In the genomic region with DNA sequence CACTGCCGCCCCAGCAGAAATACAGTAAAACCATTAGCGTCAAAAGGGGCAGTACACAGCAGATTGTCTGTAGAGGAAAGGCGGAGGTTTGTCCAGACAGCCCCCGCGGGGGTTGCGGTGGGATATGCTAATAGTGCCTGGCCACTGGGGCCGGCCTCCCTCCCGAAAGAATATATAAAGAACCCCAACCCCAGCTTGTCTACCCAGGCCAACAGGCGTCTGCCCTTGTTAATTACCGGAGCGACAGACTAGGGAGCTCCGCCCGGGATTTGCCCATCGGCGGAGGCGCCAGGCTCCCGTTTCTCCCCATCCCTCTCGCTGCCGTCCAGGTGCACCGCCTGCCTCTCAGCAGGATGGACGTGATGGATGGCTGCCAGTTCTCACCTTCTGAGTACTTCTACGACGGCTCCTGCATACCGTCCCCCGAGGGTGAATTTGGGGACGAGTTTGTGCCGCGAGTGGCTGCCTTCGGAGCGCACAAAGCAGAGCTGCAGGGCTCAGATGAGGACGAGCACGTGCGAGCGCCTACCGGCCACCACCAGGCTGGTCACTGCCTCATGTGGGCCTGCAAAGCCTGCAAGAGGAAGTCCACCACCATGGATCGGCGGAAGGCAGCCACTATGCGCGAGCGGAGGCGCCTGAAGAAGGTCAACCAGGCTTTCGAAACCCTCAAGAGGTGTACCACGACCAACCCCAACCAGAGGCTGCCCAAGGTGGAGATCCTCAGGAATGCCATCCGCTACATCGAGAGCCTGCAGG, we compare ENCODE assay signal across 29 cellular contexts. TPM values are rescaled to one million over a fixed set of nuclear protein-coding genes. Genes with fewer than 3 reads are reported as not detected.
A peak's percentile ranks its signal among the peaks of the same experiment; 100 is the strongest.
DNase-seq lines count a peak whose midpoint lies in the region; ATAC-seq and TF ChIP-seq lines count a peak whose summit lies in the region.
"Had no signal": no experiment of that assay in that cellular context is flagged by ENCODE, and none has a peak within 500 bp of the region (broad histone marks: within the 10 kb centered on the region; RNA-seq: fewer than 3 reads in every experiment).

A gene (plus strand): TSS at position 202 of the 759 bp plus-strand sequence. CDS start 152 bp downstream, at position 354.

- POLR2A ChIA-PET in PC-9 (lab: Charles Lee; ENCODE audit: unreplicated experiment), result no interaction called here

- H3K9me3 ChIP-seq in PC-9 (ENCODE audit: insufficient read depth, low read depth) (no peaks in the 10 kb centered on the region), iPS-15b (ENCODE audit: control insufficient read depth, insufficient read depth, low read length) (no peaks in the 10 kb centered on the region), aorta (ENCODE audit: control insufficient read depth, low read length) (peaks cover 2% of the 10 kb centered on the region)
- H3K9me3 ChIP-seq: tibial artery had no signal

- H3K9ac ChIP-seq in iPS-15b (ENCODE audit: low read depth, low read length), result no peak within 1 kb of the TSS
- H3K9ac ChIP-seq: BLaER1 had no signal

- no peaks in the 10 kb centered on the region for H3F3A ChIP-seq in PC-9 (ENCODE audit: insufficient read depth, low read depth)

- H3K27ac ChIP-seq in PC-9 (no peak within 1 kb of the TSS), aorta (ENCODE audit: low read depth in 1 of 2, low read length in 2 of 2) (no peak within 1 kb of the TSS)
- H3K27ac ChIP-seq: BLaER1, coronary artery, HL-60, SK-N-MC, tibial artery had no signal

- no peaks in the 10 kb centered on the region for H3K79me2 ChIP-seq in PC-9 (ENCODE audit: low read depth)

- no peaks in the 10 kb centered on the region for H4K20me1 ChIP-seq in PC-9 (ENCODE audit: insufficient read depth)
- H4K20me1 ChIP-seq: BLaER1 had no signal

- no TSS peak for BruUV-seq in PC-9 (replicated peaks; lab: Mats Ljungman, UMichigan)

- no peak for TF ChIP-seq CTCF in PC-9 (conservative IDR thresholded peaks at IDR 0.05)

- no peaks in the 10 kb centered on the region for H3K36me3 ChIP-seq in PC-9 (ENCODE audit: low read depth)
- H3K36me3 ChIP-seq in iPS-15b (ENCODE audit: control insufficient read depth, insufficient read depth, low read length), result no peaks in the 10 kb centered on the region
- no peaks in the 10 kb centered on the region for H3K36me3 ChIP-seq in aorta (ENCODE audit: control insufficient read depth in 1 of 2, insufficient read depth in 2 of 2, low read length in 1 of 2)
- H3K36me3 ChIP-seq: BLaER1, tibial artery had no signal

- ATAC-seq in aorta (ENCODE audit: low FRiP score), result peak; percentile 42
- ATAC-seq: activated CD8-positive, alpha-beta memory T cell treated with anti-CD3 and anti-CD28 coated beads, Interleukin-2, amount 10 ng/mL, durations not matched to agents 7 days and 5 days; HCT116 had no signal

- no peaks in the 10 kb centered on the region for H3K27me3 ChIP-seq in PC-9 (ENCODE audit: insufficient read depth, low read depth)
- peaks cover 65% of the 10 kb centered on the region for H3K27me3 ChIP-seq in iPS-15b (ENCODE audit: control insufficient read depth, insufficient read depth, low read length)
- no peaks in the 10 kb centered on the region for H3K27me3 ChIP-seq in aorta (ENCODE audit: control insufficient read depth in 1 of 2, insufficient read depth in 2 of 2, low read length in 1 of 2)
- H3K27me3 ChIP-seq: BLaER1 had no signal

- H3K4me1 ChIP-seq in PC-9 (replicated peaks; ENCODE audit: insufficient read depth), result no peaks in the 10 kb centered on the region
- H3K4me1 ChIP-seq in iPS-15b (ENCODE audit: control insufficient read depth, insufficient read depth, low read length), result peaks cover 25% of the 10 kb centered on the region
- no peaks in the 10 kb centered on the region for H3K4me1 ChIP-seq in aorta (ENCODE audit: control insufficient read depth in 1 of 2, insufficient read depth in 2 of 2, low read length in 2 of 2)
- H3K4me1 ChIP-seq: BLaER1, tibial artery had no signal

- DNase-seq in PC-9, result no peak
- peak; percentile 75 for DNase-seq in posterior vena cava (ENCODE audit: low spot score)
- DNase-seq in aorta, result no peak
- DNase-seq in KBM-7, result no peak
- no peak for DNase-seq in NCI-H446 (lab: John Stamatoyannopoulos, UW)
- no peak for DNase-seq in SHP77 treated with DMSO at 0.1 percent for 48 hours (lab: John Stamatoyannopoulos, UW)
- DNase-seq: activated CD4-positive, alpha-beta T cell treated with anti-CD3 and anti-CD28 coated beads, Interleukin-2, amount 50 U/mL, for 4 hours; activated CD8-positive, alpha-beta memory T cell treated with anti-CD3 and anti-CD28 coated beads, Interleukin-2, amount 10 ng/mL, durations not matched to agents 7 days and 5 days; activated T-cell treated with anti-CD3 and anti-CD28 coated beads, Interleukin-2, amount 50 U/mL, for 48 hours; effector memory CD4-positive, alpha-beta T cell; erythroblast; Karpas-422; NCI-H1436 treated with DMSO at 0.1 percent for 48 hours; nucleus accumbens; RPMI8226; stimulated activated CD4-positive, alpha-beta T cell treated with anti-CD3 and anti-CD28 coated beads, Interleukin-1b, Interleukin-23, amount 100 ng/mL, for 48 hours; tibial artery had no signal

- H3K9me2 ChIP-seq in PC-9 (ENCODE audit: insufficient read depth), result no peaks in the 10 kb centered on the region

- no peak within 1 kb of the TSS for H3K4me3 ChIP-seq in PC-9
- H3K4me3 ChIP-seq in iPS-15b (ENCODE audit: low read depth, low read length), result peak within 1 kb of the TSS; percentile 31
- H3K4me3 ChIP-seq in aorta (ENCODE audit: low read length in 2 of 2), result no peak within 1 kb of the TSS
- H3K4me3 ChIP-seq: BLaER1, coronary artery, SK-N-MC, tibial artery had no signal

- 35 to 45% methylated on average over 45 of the region's 45 CpGs for WGBS in aorta, 2 donors

- 0 out of 2 replicates have a peak within 1 kb of the TSS, but pooled peaks have one; percentile 59 for H2AFZ ChIP-seq in PC-9

- intact Hi-C loops in PC-9 (cut with micrococcal nuclease; ENCODE audit: unreplicated experiment), result no loop called here
- intact Hi-C loops in posterior vena cava (cut with DNase I), result no loop called here
- intact Hi-C loops in aorta (cut with DNase I), result no loop called here

- CTCF ChIA-PET in PC-9 (lab: Charles Lee), result no interaction called here

- H3K4me2 ChIP-seq in PC-9, result no peak within 1 kb of the TSS
- H3K4me2 ChIP-seq: BLaER1 had no signal

- in situ Hi-C loops in KBM-7 (cut with MboI; ENCODE audit: low pct_unique_long_range_greater_than_20kb, low sequenced_read_pairs), result no loop called here

RNA-seq across cellular contexts. Expression of the gene that starts here (rescaled TPM):
- total RNA-seq in PC-9 (2021) (not detected in 2 replicates), posterior vena cava (not detected), aorta (not detected)
- polyA plus RNA-seq in aorta, result not detected
- total RNA-seq: activated CD8-positive, alpha-beta memory T cell treated with anti-CD3 and anti-CD28 coated beads, Interleukin-2, amount 10 ng/mL, durations not matched to agents 7 days and 5 days; cardiac septum; liver; mesenteric fat pad; NCI-H460; T-helper 1 cell treated with Interleukin-12 subunit alpha and Interleukin-12 subunit beta and Interleukin-4 antibody, amounts not matched to agents 30 ng/mL and 1 ng/mL, for 36 hours had no signal
- polyA plus RNA-seq: keratinocyte, liver had no signal

Comparison
In these comparisons a context has a peak if more than half of its experiments do, and no peak if none do; other contexts are left out.
1. Peak in DNase-seq in posterior vena cava; RNA of the gene not detected or under 1 TPM.
2. Peak in ATAC-seq in aorta; RNA of the gene not detected or under 1 TPM.